11 cellular contexts compared by ENCODE assay signal in the genomic region with DNA sequence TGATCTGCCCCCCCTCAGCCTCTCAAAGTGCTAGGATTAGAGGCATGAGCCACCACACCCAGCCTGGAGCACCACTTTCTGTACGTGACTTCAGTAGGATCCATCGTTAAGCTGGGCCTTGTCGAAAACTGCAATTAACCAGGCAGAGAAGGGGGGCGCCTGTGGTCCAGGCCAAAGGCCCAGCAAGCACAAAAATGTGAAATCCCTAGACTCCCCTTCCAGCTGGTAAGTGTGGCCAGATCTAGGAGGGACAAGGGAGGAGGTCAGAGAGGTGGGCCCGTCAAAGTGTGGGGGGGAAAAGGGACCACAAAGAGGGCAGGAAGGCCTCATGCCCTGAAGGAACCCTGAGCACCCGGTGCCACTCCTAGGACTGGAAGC. TPM values are rescaled to one million over a fixed set of nuclear protein-coding genes. Genes with fewer than 3 reads are reported as not detected.
DNase-seq lines count a peak whose midpoint lies in the region; ATAC-seq, FAIRE-seq and TF ChIP-seq lines count a peak whose summit lies in the region.
"Had no signal": no experiment of that assay in that cellular context is flagged by ENCODE, and none has a peak within 500 bp of the region (broad histone marks: within the 10 kb centered on the region; RNA-seq: fewer than 3 reads in every experiment).

No MANE protein-coding gene starts in this region.

- H3K36me3 ChIP-seq in HepG2 (replicated peaks in 1 of 2; ENCODE audit: control insufficient read depth in 1 of 2, insufficient read depth in 2 of 2, low read length in 2 of 2) (peaks cover 15 to 29% of the 10 kb centered on the region in 2 experiments; a peak in 4 of 5 replicates), right lobe of liver (peaks cover 0 to 54% (median 21%) of the 10 kb centered on the region in 4 donors)
- peaks cover 87% of the 10 kb centered on the region for H3K36me3 ChIP-seq in effector memory CD4-positive, alpha-beta T cell (ENCODE audit: control insufficient read depth, insufficient read depth, low read length)

- in situ Hi-C loops in HepG2 (cut with HindIII; ENCODE audit: extremely low pct_ligation_motif_present, low pct_unique_long_range_greater_than_20kb), result loop anchor here (5.0 to 25.0 kb wide), 2 partner anchors 43 to 518 kb away; partner anchors contain the start of gene NANOS3

- no peak overlapping the region for H3K27ac Mint-ChIP-seq in nephron progenitor cell
- no peak overlapping the region for H3K27ac Mint-ChIP-seq in chondrocyte (ENCODE audit: unreplicated experiment)

- CTCF ChIA-PET in HepG2 (lab: Yijun Ruan, JAX; ENCODE audit: low intra/inter-chr PET ratio, low total read pairs), result no interaction called here

- peak overlapping the region; percentile 51; the same call in 1 of the 2 replicates for H3K4me2 ChIP-seq in HepG2 (ENCODE audit: low read depth, low read length)
- H3K4me2 ChIP-seq: KMS-11 had no signal

- FAIRE-seq in HepG2 (lab: Jason Lieb, UNC), result no peak
- FAIRE-seq: GM12878 had no signal

- H3K79me2 ChIP-seq in HepG2 (ENCODE audit: insufficient read depth, low read length), result no peaks in the 10 kb centered on the region

- intact Hi-C loops in HepG2 (cut with micrococcal nuclease; ENCODE audit: unreplicated experiment), result no loop called here
- intact Hi-C loops in right lobe of liver (cut with DNase I), result no loop called here

- peaks cover 17% of the 10 kb centered on the region for H3K36me3 Mint-ChIP-seq in nephron progenitor cell (ENCODE audit: low read depth)
- peaks cover 18% of the 10 kb centered on the region for H3K36me3 Mint-ChIP-seq in chondrocyte (ENCODE audit: low read depth)

- peak overlapping the region; percentile 81 for H3K4me3 Mint-ChIP-seq in nephron progenitor cell
- no peak overlapping the region for H3K4me3 Mint-ChIP-seq in chondrocyte (ENCODE audit: unreplicated experiment)

- TF ChIP-seq POLR2A in HepG2 (IDR thresholded peaks at IDR 0.05; ENCODE audit: insufficient read depth in 1 of 2, low read depth in 2 of 2, low read length in 2 of 2), result no peak
- TF ChIP-seq POLR2A in right lobe of liver (IDR thresholded peaks at IDR 0.05), result no peak

- TF ChIP-seq EP300 in HepG2 (IDR thresholded peaks at IDR 0.05; ENCODE audit: low read depth in 2 of 2, low read length in 2 of 2), result no peak
- TF ChIP-seq EP300 in HepG2 (CRISPR knock-in tag; IDR thresholded peaks at IDR 0.05; ENCODE audit: borderline replicate concordance), result no peak

- WGBS in HepG2 (ENCODE audit: low lambda C conversion rate), result 75% methylated on average over 6 of the region's 6 CpGs
- WGBS in right lobe of liver (ENCODE audit: insufficient coverage, low coverage, low lambda C conversion rate, missing lambda C conversion rate), result 90% methylated on average over 2 of the region's 6 CpGs

- no peak overlapping the region for H3K27ac ChIP-seq in HepG2 (ENCODE audit: extremely low read length, insufficient read depth, low read length)
- H3K27ac ChIP-seq in right lobe of liver, result no peak overlapping the region
- H3K27ac ChIP-seq in effector memory CD4-positive, alpha-beta T cell (ENCODE audit: insufficient read depth, low read length, poor library complexity, severe bottlenecking), result peak overlapping the region; percentile 44
- H3K27ac ChIP-seq: KMS-11, SK-N-MC had no signal

- H3K4me3 ChIP-seq in HepG2 (replicated peaks in 1 of 3; ENCODE audit: insufficient read depth in 1 of 3, low read depth in 2 of 3, low read length in 3 of 3) (peak overlapping the region in 2 of 3 experiments; percentile 44 to 61; a peak in 3 of 6 replicates), right lobe of liver (peak overlapping the region in 1 of 3 donors; percentile 45)
- no peak overlapping the region for H3K4me3 ChIP-seq in effector memory CD4-positive, alpha-beta T cell (ENCODE audit: insufficient read depth, low read depth, low read length, poor library complexity, severe bottlenecking)
- H3K4me3 ChIP-seq: GM12878 had no signal

- H3K27me3 Mint-ChIP-seq in nephron progenitor cell (ENCODE audit: low read depth, poor library complexity) (no peaks in the 10 kb centered on the region), chondrocyte (ENCODE audit: low read depth) (no peaks in the 10 kb centered on the region)

- no peak overlapping the region for H2AFZ ChIP-seq in HepG2 (ENCODE audit: low read length)

- H3K27me3 ChIP-seq in HepG2 (ENCODE audit: control insufficient read depth in 1 of 2, insufficient read depth in 2 of 2, low read length in 2 of 2) (no peaks in the 10 kb centered on the region), right lobe of liver (no peaks in the 10 kb centered on the region)
- H3K27me3 ChIP-seq in effector memory CD4-positive, alpha-beta T cell (replicated peaks; ENCODE audit: control insufficient read depth, insufficient read depth, low read length, poor library complexity, severe bottlenecking), result no peaks in the 10 kb centered on the region

- 0 out of 2 replicates have a peak, but pooled peaks cover 10% of the 10 kb centered on the region for H3K4me1 ChIP-seq in HepG2 (ENCODE audit: insufficient read depth, low read length)
- peaks cover 0 to 3% (median 0%) of the 10 kb centered on the region in 4 donors for H3K4me1 ChIP-seq in right lobe of liver
- peaks cover 12% of the 10 kb centered on the region for H3K4me1 ChIP-seq in effector memory CD4-positive, alpha-beta T cell (ENCODE audit: control insufficient read depth, insufficient read depth, low read length, poor library complexity, severe bottlenecking)

- TF ChIP-seq RAD21 in HepG2 (CRISPR knock-in tag; IDR thresholded peaks at IDR 0.05), result no peak

- H3K9me3 ChIP-seq in HepG2 (ENCODE audit: low read length) (no peaks in the 10 kb centered on the region), right lobe of liver (no peaks in the 10 kb centered on the region)
- H3K9me3 ChIP-seq in effector memory CD4-positive, alpha-beta T cell (ENCODE audit: control insufficient read depth, low read length), result no peaks in the 10 kb centered on the region

- H3K9ac ChIP-seq in HepG2 (ENCODE audit: insufficient read depth, low read depth, low read length), result no peak overlapping the region
- H3K9ac ChIP-seq: KMS-11 had no signal

- H3K9me3 Mint-ChIP-seq in nephron progenitor cell, result no peaks in the 10 kb centered on the region
- no peaks in the 10 kb centered on the region for H3K9me3 Mint-ChIP-seq in chondrocyte (ENCODE audit: low read depth)

- no TSS peak for BruUV-seq in HepG2 (replicated peaks; lab: Mats Ljungman, UMichigan)

- ATAC-seq in HepG2 (no peak; the same call in 2 of the 3 replicates), right lobe of liver (no peak)

- no peak for TF ChIP-seq CTCF in HepG2 (CRISPR knock-in tag; IDR thresholded peaks at IDR 0.05)
- no peak for TF ChIP-seq CTCF in right lobe of liver (IDR thresholded peaks at IDR 0.05)
- TF ChIP-seq CTCF in nephron progenitor cell (IDR thresholded peaks at IDR 0.05), result no peak
- TF ChIP-seq CTCF in chondrocyte (IDR thresholded peaks at IDR 0.05), result no peak

- no peaks in the 10 kb centered on the region for H4K20me1 ChIP-seq in HepG2 (ENCODE audit: insufficient read depth, low read length)

- no peak for DNase-seq in HepG2 (ENCODE audit: low spot score)
- no peak for DNase-seq in right lobe of liver
- no peak for DNase-seq in effector memory CD4-positive, alpha-beta T cell
- DNase-seq in nephron progenitor cell, result no peak
- DNase-seq in amygdala (lab: John Stamatoyannopoulos, UW), result no peak
- no peak for DNase-seq in NOMO-1 treated with DMSO at 0.1 percent for 48 hours (lab: John Stamatoyannopoulos, UW; ENCODE audit: unreplicated experiment)
- no peak for DNase-seq in NCI-H2081 (lab: John Stamatoyannopoulos, UW)
- DNase-seq in chondrocyte (ENCODE audit: low spot score), result no peak

- peaks cover 22% of the 10 kb centered on the region for H3K4me1 Mint-ChIP-seq in nephron progenitor cell
- peaks cover 23% of the 10 kb centered on the region for H3K4me1 Mint-ChIP-seq in chondrocyte (ENCODE audit: low read depth)

- POLR2A ChIA-PET in HepG2 (lab: Yijun Ruan, JAX), result interaction anchor here (1.5 to 1.9 kb wide), 2 partner anchors 10 to 269 kb away, joined by 6 to 7 read pairs; partner anchors contain the start of gene ASF1B

RNA-seq across cellular contexts. Expression of gene DDX39A, which starts 13.8 kb away (rescaled TPM):
- 90.4 and 98.1 TPM in 2 replicates for total RNA-seq in HepG2 (2016; rRNA removed; fragmentation: Illumina TruSeq; extraction: Trizol)
- total RNA-seq in HepG2 (2016; cell fraction: cytosol; rRNA removed; fragmentation: Illumina TruSeq; extraction: Trizol; ENCODE audit: low read depth), result 41.5 and 49.2 TPM in 2 replicates
- 93.0 and 97.0 TPM in 2 replicates for total RNA-seq in HepG2 (2016; cell fraction: insoluble cytoplasmic fraction; rRNA removed; fragmentation: Illumina TruSeq; extraction: Trizol)
- total RNA-seq in HepG2 (2016; cell fraction: membrane; rRNA removed; fragmentation: Illumina TruSeq; extraction: Trizol), result 38.7 and 40.2 TPM in 2 replicates
- total RNA-seq in HepG2 (2016; cell fraction: nucleus; rRNA removed; fragmentation: Illumina TruSeq; extraction: Trizol), result 72.8 and 77.3 TPM in 2 replicates
- polyA plus RNA-seq in HepG2 (2011; rRNA removed), result 34.6 and 37.1 TPM in 2 replicates
- polyA plus RNA-seq in HepG2 (2011; cell fraction: cytosol; rRNA removed), result 16.5 and 25.4 TPM in 2 replicates
- polyA plus RNA-seq in HepG2 (2011; cell fraction: nucleus; rRNA removed), result 252 and 355 TPM in 2 replicates
- 27.4 and 34.2 TPM in 2 replicates for polyA plus RNA-seq in HepG2 (2012)
- 31.0 and 31.5 TPM in 2 replicates for polyA plus RNA-seq in HepG2 (2016; cell fraction: cytosol; fragmentation: Illumina TruSeq; extraction: Trizol; ENCODE audit: low read depth)
- 92.8 and 92.9 TPM in 2 replicates for polyA plus RNA-seq in HepG2 (2016; cell fraction: insoluble cytoplasmic fraction; fragmentation: Illumina TruSeq; extraction: Trizol; ENCODE audit: low read depth)
- 27.7 and 29.4 TPM in 2 replicates for polyA plus RNA-seq in HepG2 (2016; cell fraction: membrane; fragmentation: Illumina TruSeq; extraction: Trizol; ENCODE audit: low read depth)
- polyA plus RNA-seq in HepG2 (2016; cell fraction: nucleus; fragmentation: Illumina TruSeq; extraction: Trizol; ENCODE audit: insufficient read depth, low read depth), result 163 and 168 TPM in 2 replicates
- 45.0 and 198 TPM in 2 replicates for polyA minus RNA-seq in HepG2 (2011; rRNA and poly(A)+ RNA removed; ENCODE audit: low replicate concordance)
- polyA minus RNA-seq in HepG2 (2011; cell fraction: cytosol; rRNA and poly(A)+ RNA removed), result 8.9 and 15.4 TPM in 2 replicates
- polyA minus RNA-seq in HepG2 (2011; cell fraction: nucleus; rRNA and poly(A)+ RNA removed), result 33.9 and 40.9 TPM in 2 replicates
- 10 to 100 TPM; 12.9 to 34.5 (median 24.6) TPM for total RNA-seq in right lobe of liver
- 51.4 to 58.5 TPM (median 51.8 TPM) in 3 replicates for total RNA-seq in chondrocyte

RNA-seq across cellular contexts. Expression of gene ADGRE5, which starts 24.1 kb away (rescaled TPM):
- total RNA-seq in HepG2 (2016; rRNA removed; fragmentation: Illumina TruSeq; extraction: Trizol) (1.3 and 2.0 TPM in 2 replicates), right lobe of liver (10 to 100 TPM in 5 of 6 experiments, 1 to 10 TPM in 1; 7.9 to 21.5 (median 15.3) TPM), chondrocyte (1.8 to 12.7 TPM (median 10.7 TPM) in 3 replicates)
- total RNA-seq in HepG2 (2016; cell fraction: cytosol; rRNA removed; fragmentation: Illumina TruSeq; extraction: Trizol; ENCODE audit: low read depth), result 0.40 and 0.44 TPM in 2 replicates
- total RNA-seq in HepG2 (2016; cell fraction: insoluble cytoplasmic fraction; rRNA removed; fragmentation: Illumina TruSeq; extraction: Trizol), result 0.91 and 2.6 TPM in 2 replicates
- total RNA-seq in HepG2 (2016; cell fraction: membrane; rRNA removed; fragmentation: Illumina TruSeq; extraction: Trizol), result 0.79 and 1.5 TPM in 2 replicates
- total RNA-seq in HepG2 (2016; cell fraction: nucleus; rRNA removed; fragmentation: Illumina TruSeq; extraction: Trizol), result 3.3 and 3.7 TPM in 2 replicates
- polyA plus RNA-seq in HepG2 (2011; rRNA removed), result 1.8 and 2.5 TPM in 2 replicates
- polyA plus RNA-seq in HepG2 (2011; cell fraction: cytosol; rRNA removed), result 1.4 and 1.8 TPM in 2 replicates
- 3.9 and 4.1 TPM in 2 replicates for polyA plus RNA-seq in HepG2 (2011; cell fraction: nucleus; rRNA removed)
- 1.7 and 2.4 TPM in 2 replicates for polyA plus RNA-seq in HepG2 (2012)
- 0.36 and 0.60 TPM in 2 replicates for polyA plus RNA-seq in HepG2 (2016; cell fraction: cytosol; fragmentation: Illumina TruSeq; extraction: Trizol; ENCODE audit: low read depth)
- polyA plus RNA-seq in HepG2 (2016; cell fraction: insoluble cytoplasmic fraction; fragmentation: Illumina TruSeq; extraction: Trizol; ENCODE audit: low read depth), result 0.71 and 0.82 TPM in 2 replicates
- 0.50 and 0.76 TPM in 2 replicates for polyA plus RNA-seq in HepG2 (2016; cell fraction: membrane; fragmentation: Illumina TruSeq; extraction: Trizol; ENCODE audit: low read depth)
- polyA plus RNA-seq in HepG2 (2016; cell fraction: nucleus; fragmentation: Illumina TruSeq; extraction: Trizol; ENCODE audit: insufficient read depth, low read depth), result 3.5 and 7.3 TPM in 2 replicates
- polyA minus RNA-seq in HepG2 (2011; rRNA and poly(A)+ RNA removed; ENCODE audit: low replicate concordance), result 4.6 and 72.7 TPM in 2 replicates
- 1.7 and 2.8 TPM in 2 replicates for polyA minus RNA-seq in HepG2 (2011; cell fraction: cytosol; rRNA and poly(A)+ RNA removed)
- 1.6 and 1.8 TPM in 2 replicates for polyA minus RNA-seq in HepG2 (2011; cell fraction: nucleus; rRNA and poly(A)+ RNA removed)

RNA-seq across cellular contexts. Expression of gene PKN1, which starts 27.7 kb away (rescaled TPM):
- total RNA-seq in HepG2 (2016; rRNA removed; fragmentation: Illumina TruSeq; extraction: Trizol) (46.5 and 54.5 TPM in 2 replicates), right lobe of liver (10 to 100 TPM; 19.5 to 49.4 (median 34.1) TPM), chondrocyte (112 to 204 TPM (median 195 TPM) in 3 replicates)
- 74.4 and 78.2 TPM in 2 replicates for total RNA-seq in HepG2 (2016; cell fraction: cytosol; rRNA removed; fragmentation: Illumina TruSeq; extraction: Trizol; ENCODE audit: low read depth)
- 36.1 and 53.0 TPM in 2 replicates for total RNA-seq in HepG2 (2016; cell fraction: insoluble cytoplasmic fraction; rRNA removed; fragmentation: Illumina TruSeq; extraction: Trizol)
- total RNA-seq in HepG2 (2016; cell fraction: membrane; rRNA removed; fragmentation: Illumina TruSeq; extraction: Trizol), result 120 and 131 TPM in 2 replicates
- 29.1 and 29.6 TPM in 2 replicates for total RNA-seq in HepG2 (2016; cell fraction: nucleus; rRNA removed; fragmentation: Illumina TruSeq; extraction: Trizol)
- 45.7 and 48.2 TPM in 2 replicates for polyA plus RNA-seq in HepG2 (2011; rRNA removed)
- 48.8 and 73.1 TPM in 2 replicates for polyA plus RNA-seq in HepG2 (2011; cell fraction: cytosol; rRNA removed)
- 78.9 and 92.6 TPM in 2 replicates for polyA plus RNA-seq in HepG2 (2011; cell fraction: nucleus; rRNA removed)
- polyA plus RNA-seq in HepG2 (2012), result 40.5 and 49.8 TPM in 2 replicates
- 89.7 and 95.6 TPM in 2 replicates for polyA plus RNA-seq in HepG2 (2016; cell fraction: cytosol; fragmentation: Illumina TruSeq; extraction: Trizol; ENCODE audit: low read depth)
- 45.9 and 57.2 TPM in 2 replicates for polyA plus RNA-seq in HepG2 (2016; cell fraction: insoluble cytoplasmic fraction; fragmentation: Illumina TruSeq; extraction: Trizol; ENCODE audit: low read depth)
- polyA plus RNA-seq in HepG2 (2016; cell fraction: membrane; fragmentation: Illumina TruSeq; extraction: Trizol; ENCODE audit: low read depth), result 121 and 146 TPM in 2 replicates
- 61.0 and 63.7 TPM in 2 replicates for polyA plus RNA-seq in HepG2 (2016; cell fraction: nucleus; fragmentation: Illumina TruSeq; extraction: Trizol; ENCODE audit: insufficient read depth, low read depth)
- polyA minus RNA-seq in HepG2 (2011; rRNA and poly(A)+ RNA removed; ENCODE audit: low replicate concordance), result 114 and 142 TPM in 2 replicates
- polyA minus RNA-seq in HepG2 (2011; cell fraction: cytosol; rRNA and poly(A)+ RNA removed), result 48.8 and 53.1 TPM in 2 replicates
- polyA minus RNA-seq in HepG2 (2011; cell fraction: nucleus; rRNA and poly(A)+ RNA removed), result 13.8 and 17.4 TPM in 2 replicates
